9 cellular contexts compared by ENCODE assay signal in genomic region chr7:87628780-87629569, GRCh38. TPM values are rescaled to one million over a fixed set of nuclear protein-coding genes. Genes with fewer than 3 reads are reported as not detected.
A peak's percentile ranks its signal among the peaks of the same experiment; 100 is the strongest.
DNase-seq lines count a peak whose midpoint lies in the region; ATAC-seq, FAIRE-seq and TF ChIP-seq lines count a peak whose summit lies in the region.
"Had no signal": no experiment of that assay in that cellular context is flagged by ENCODE, and none has a peak within 500 bp of the region (broad histone marks: within the 10 kb centered on the region; RNA-seq: fewer than 3 reads in every experiment).

No MANE protein-coding gene starts in this region.

- peak; percentile 10 for DNase-seq in AG20443 (ENCODE audit: low spot score)
- no peak for DNase-seq in HFFc6
- DNase-seq in T-cell: peak in 29 of 34 experiments; percentile 3 to 53 (median 17)
- peak; percentile 26 for DNase-seq in bronchial epithelial cell (ENCODE audit: low read depth)
- DNase-seq in iPS-NIHi7 (ENCODE audit: extremely low spot score): peak; percentile 29
- DNase-seq in skeletal muscle cell (ENCODE audit: low read depth): no peak

- CTCF ChIA-PET in T-cell (lab: Charles Lee): no interaction called here

- H3K4me3 Mint-ChIP-seq in HFFc6 (peak overlapping the region; percentile 57; the same call in 1 of the 2 replicates), T-cell (peak overlapping the region; percentile 76 to 89 (median 81))

- H3K27ac Mint-ChIP-seq in HFFc6: no peak overlapping the region
- H3K27ac Mint-ChIP-seq in T-cell: no peak overlapping the region

- H3K4me1 Mint-ChIP-seq in HFFc6 (ENCODE audit: low read depth): no peaks in the 10 kb centered on the region
- peaks cover 11 to 14% (median 12%) of the 10 kb centered on the region in 3 donors for H3K4me1 Mint-ChIP-seq in T-cell

- H3K27me3 ChIP-seq in bronchial epithelial cell (ENCODE audit: control insufficient read depth, insufficient read depth, low read length): no peaks in the 10 kb centered on the region

- H3K36me3 Mint-ChIP-seq in HFFc6 (ENCODE audit: low read depth): peaks cover 4% of the 10 kb centered on the region; the same call in 1 of the 2 replicates
- H3K36me3 Mint-ChIP-seq in T-cell: no peaks in the 10 kb centered on the region

- POLR2A ChIA-PET in T-cell (lab: Charles Lee): interaction anchor here in 1 of 2 donors (0.5 kb wide), 1 partner anchor 258 kb away, joined by 3 read pairs; no protein-coding TSS in a partner anchor

- no peaks in the 10 kb centered on the region; the same call in 1 of the 2 replicates for H3K27me3 Mint-ChIP-seq in HFFc6 (ENCODE audit: insufficient read depth)
- H3K27me3 Mint-ChIP-seq in T-cell: peaks cover 4 to 15% of the 10 kb centered on the region in 2 donors

- ATAC-seq in T-cell (replicated peaks in 1 of 4) (peak; percentile 12 to 49 (median 36)), HG02642 (IDR thresholded peaks at IDR 0.05; ENCODE audit: poor library complexity, unreplicated experiment) (no peak), HG03135 (IDR thresholded peaks at IDR 0.05; ENCODE audit: unreplicated experiment) (no peak)

- FAIRE-seq in bronchial epithelial cell (lab: Jason Lieb, UNC): no peak
- FAIRE-seq: frontal cortex had no signal

- TF ChIP-seq CTCF in HFFc6 (IDR thresholded peaks at IDR 0.05) (no peak), bronchial epithelial cell (IDR thresholded peaks at IDR 0.05; ENCODE audit: insufficient read depth, low read length, severe bottlenecking) (no peak)

- H3K36me3 ChIP-seq in bronchial epithelial cell (ENCODE audit: control insufficient read depth, insufficient read depth, low read length): no peaks in the 10 kb centered on the region

- H3K9me3 Mint-ChIP-seq in HFFc6: peaks cover 12% of the 10 kb centered on the region
- no peaks in the 10 kb centered on the region for H3K9me3 Mint-ChIP-seq in T-cell

- peak overlapping the region; percentile 67 for H3K4me3 ChIP-seq in bronchial epithelial cell (ENCODE audit: low read depth, low read length)
- H3K4me3 ChIP-seq in skeletal muscle cell (ENCODE audit: low read depth, low read length): peak overlapping the region; percentile 64

RNA-seq across cellular contexts. Expression of gene RUNDC3B, which starts 0.8 kb away (rescaled TPM):
- total RNA-seq in HFFc6 (2021; fragmentation: NEBNext Ultra II Directional; extraction: Animal tissue kit (Norgen Biotek cat#: 25700)): 1 to 10 TPM in 1 of 6 experiments, under 1 TPM in 5; 0.41 to 1.1 (median 0.45) TPM
- 1 to 10 TPM in 2 of 5 donors, under 1 TPM in 2, not detected in 1; 0.36 to 1.5 (median 1.1) TPM for total RNA-seq in T-cell
- 0.13 TPM in 1 of 2 replicates, not detected in the other for total RNA-seq in bronchial epithelial cell

RNA-seq across cellular contexts. Expression of gene ABCB1, which starts 28.3 kb away (rescaled TPM):
- 1 to 10 TPM; 4.4 to 7.4 (median 5.9) TPM for total RNA-seq in HFFc6 (2021; fragmentation: NEBNext Ultra II Directional; extraction: Animal tissue kit (Norgen Biotek cat#: 25700))
- total RNA-seq in T-cell: 10 to 100 TPM; 12.8 to 46.4 (median 25.2) TPM
- total RNA-seq in bronchial epithelial cell: under 0.01 TPM in 1 of 2 replicates, not detected in the other

Comparison
In these comparisons a context has a peak if more than half of its experiments do, and no peak if none do; other contexts are left out.
1. DNase-seq: peak in AG20443 (single experiment), T-cell (29 of 34), bronchial epithelial cell (single experiment) and iPS-NIHi7 (single experiment); none in HFFc6 (single experiment) and skeletal muscle cell (single experiment).
2. ATAC-seq: peak in T-cell (4 of 4); none in HG02642 (single experiment) and HG03135 (single experiment).